Comparison of ENCODE assay signal across 7 cellular contexts in the genomic region with DNA sequence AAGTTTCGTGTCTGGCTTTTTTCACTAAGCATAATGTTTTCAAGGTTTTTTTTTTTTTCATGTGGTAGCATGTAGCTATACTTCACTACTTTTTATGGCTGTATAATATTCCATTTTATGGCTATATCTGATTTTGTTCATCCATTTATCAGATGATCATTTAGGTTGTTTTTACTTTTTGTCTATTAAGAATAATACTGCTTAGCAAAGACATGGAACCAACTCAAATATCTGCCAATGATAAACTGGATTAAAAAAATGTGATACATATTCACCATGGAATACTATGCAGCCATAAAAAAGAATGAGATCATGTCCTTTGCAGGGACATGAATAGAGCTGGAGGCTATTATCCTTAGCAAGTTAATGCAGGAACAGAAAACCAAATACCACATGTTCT.
"Had no signal": no experiment of that assay in that cellular context is flagged by ENCODE, and none has a peak within 500 bp of the region (broad histone marks: within the 10 kb centered on the region; RNA-seq: fewer than 3 reads in every experiment).

No MANE protein-coding gene starts in this region.

- FAIRE-seq: GM12878, GM12891, GM12892, GM18507, GM19239 had no signal

- H3K4me3 ChIP-seq: GM12878 had no signal

- DNase-seq: GDM1, GF-D8 had no signal

- ATAC-seq: GM12878 had no signal
